29 cellular contexts compared by ENCODE assay signal in the genomic region with DNA sequence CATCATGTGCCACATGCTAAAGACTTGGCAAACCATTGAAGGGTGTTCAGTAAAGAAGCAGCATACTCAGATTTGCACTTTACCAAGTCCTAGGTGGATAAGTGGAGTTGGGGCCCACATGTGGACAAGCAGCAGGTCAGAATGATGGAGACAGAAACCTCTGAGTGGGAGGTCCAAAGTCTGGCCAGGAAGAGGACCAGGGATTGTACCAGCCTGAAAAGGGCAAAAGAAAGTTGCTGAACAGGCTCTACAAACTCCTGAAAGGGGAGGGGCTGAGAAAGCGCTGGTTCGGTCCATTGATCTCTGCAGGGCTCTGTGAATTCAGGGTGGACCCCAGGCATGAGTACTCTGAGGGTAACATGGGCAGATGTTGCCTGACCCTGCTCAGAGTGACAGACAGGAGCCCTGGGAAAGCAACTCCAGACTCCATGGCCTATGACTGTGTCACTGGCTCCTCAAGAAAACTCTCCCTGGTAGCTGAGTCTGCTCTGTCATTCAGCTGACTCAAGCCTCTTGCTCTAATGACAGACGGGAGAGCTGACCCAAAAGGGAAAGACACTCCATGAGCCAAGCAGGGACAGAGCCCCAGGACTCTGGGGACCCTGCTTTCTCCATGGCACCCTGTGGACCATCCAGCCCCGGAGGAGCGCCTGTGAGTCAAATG.
DNase-seq lines count a peak whose midpoint lies in the region; ATAC-seq, FAIRE-seq and TF ChIP-seq lines count a peak whose summit lies in the region.
"Had no signal": no experiment of that assay in that cellular context is flagged by ENCODE, and none has a peak within 500 bp of the region (broad histone marks: within the 10 kb centered on the region; RNA-seq: fewer than 3 reads in every experiment).

No MANE protein-coding gene starts in this region.

- H3K4me1 ChIP-seq in right atrium auricular region = peaks cover 0 to 14% of the 10 kb centered on the region in 2 donors
- H3K4me1 ChIP-seq: testis, uterus had no signal

- no peak overlapping the region for H3K4me3 ChIP-seq in right atrium auricular region
- H3K4me3 ChIP-seq in coronary artery = no peak overlapping the region
- H3K4me3 ChIP-seq: skin epidermis, testis, uterus had no signal

- DNase-seq in right atrium auricular region (ENCODE audit: low spot score) = peak; percentile 50
- no peak for DNase-seq in Right ventricle myocardium inferior (ENCODE audit: missing footprints)
- peak; percentile 46 for DNase-seq in coronary artery (ENCODE audit: low spot score)
- DNase-seq in GM19239 (ENCODE audit: insufficient read length, low spot score) = no peak
- no peak for DNase-seq in type B pancreatic cell (ENCODE audit: extremely low spot score, unreplicated experiment)
- no peak for DNase-seq in activated naive CD4-positive, alpha-beta T cell treated with Interleukin-2 at 50 U/mL for 16 hours
- DNase-seq: activated CD4-positive, alpha-beta memory T cell treated with anti-CD3 and anti-CD28 coated beads, Interleukin-2, amount 10 ng/mL, durations not matched to agents 7 days and 5 days; activated CD4-positive, alpha-beta T cell treated with anti-CD3 and anti-CD28 coated beads for 1 hour; activated naive CD4-positive, alpha-beta T cell treated with anti-CD3 and anti-CD28 coated beads, Interleukin-2, amount 50 U/mL, for 16 hours; CD8-positive, alpha-beta T cell; effector CD4-positive, alpha-beta T cell; EL; glutamatergic neuron; H7; Kasumi-1; mesendoderm; naive B cell; NCI-H2107; NCI-H345; NCI-H69; SHP77 treated with DMSO at 0.1 percent for 48 hours; stimulated activated naive CD8-positive, alpha-beta T cell treated with anti-CD3 and anti-CD28 coated beads, Interleukin-15, Interleukin-2, amounts not matched to agents 100 U/mL and 50 U/mL, for 24 hours; testis; uterus had no signal

- no peaks in the 10 kb centered on the region for H3K27me3 Mint-ChIP-seq in nephron (ENCODE audit: low read depth)
- H3K27me3 Mint-ChIP-seq in type B pancreatic cell = peaks cover 15% of the 10 kb centered on the region
- H3K27me3 Mint-ChIP-seq: activated CD4-positive, alpha-beta memory T cell treated with anti-CD3 and anti-CD28 coated beads, Interleukin-2, amount 10 ng/mL, durations not matched to agents 7 days and 5 days; activated T-helper 17 cell treated with anti-CD3 and anti-CD28 coated beads, Interleukin-2, amount 50 U/mL, for 72 hours; naive B cell had no signal

- ATAC-seq in Right ventricle myocardium inferior (no peak), HG03457 (IDR thresholded peaks at IDR 0.05; ENCODE audit: unreplicated experiment) (no peak)
- ATAC-seq: activated T-helper 17 cell treated with anti-CD3 and anti-CD28 coated beads, Interleukin-2, amount 50 U/mL, for 72 hours; CD8-positive, alpha-beta T cell; stimulated activated naive CD8-positive, alpha-beta T cell treated with anti-CD3 and anti-CD28 coated beads, Interleukin-15, Interleukin-2, amounts not matched to agents 100 U/mL and 50 U/mL, for 24 hours had no signal

- intact Hi-C loops in Right ventricle myocardium inferior (cut with DNase I) = no loop called here

- H3K4me3 Mint-ChIP-seq in nephron (no peak overlapping the region), type B pancreatic cell (no peak overlapping the region)
- H3K4me3 Mint-ChIP-seq: activated CD4-positive, alpha-beta memory T cell treated with anti-CD3 and anti-CD28 coated beads, Interleukin-2, amount 10 ng/mL, durations not matched to agents 7 days and 5 days; activated T-helper 17 cell treated with anti-CD3 and anti-CD28 coated beads, Interleukin-2, amount 50 U/mL, for 72 hours; CD8-positive, alpha-beta T cell; naive B cell had no signal

- H3K27ac Mint-ChIP-seq in nephron (peak overlapping the region; percentile 6 to 97 (median 23)), type B pancreatic cell (no peak overlapping the region)
- H3K27ac Mint-ChIP-seq: activated CD4-positive, alpha-beta memory T cell treated with anti-CD3 and anti-CD28 coated beads, Interleukin-2, amount 10 ng/mL, durations not matched to agents 7 days and 5 days; CD8-positive, alpha-beta T cell had no signal

- no peaks in the 10 kb centered on the region for H3K27me3 ChIP-seq in right atrium auricular region
- H3K27me3 ChIP-seq: testis, uterus had no signal

- no peak for FAIRE-seq in GM19239 (lab: Jason Lieb, UNC)

- peak overlapping the region in 1 of 2 donors; percentile 29 for H3K27ac ChIP-seq in right atrium auricular region
- H3K27ac ChIP-seq in coronary artery = no peak overlapping the region
- H3K27ac ChIP-seq: HL-60, skin epidermis, testis, uterus had no signal

- H3K9me3 ChIP-seq in right atrium auricular region = peaks cover 0 to under 1% of the 10 kb centered on the region in 2 donors
- H3K9me3 ChIP-seq: testis, uterus had no signal

- no peaks in the 10 kb centered on the region for H3K36me3 ChIP-seq in right atrium auricular region
- H3K36me3 ChIP-seq: uterus had no signal

- peaks cover 3% of the 10 kb centered on the region for H3K9me3 Mint-ChIP-seq in nephron
- H3K9me3 Mint-ChIP-seq in type B pancreatic cell = no peaks in the 10 kb centered on the region
- H3K9me3 Mint-ChIP-seq: activated CD4-positive, alpha-beta memory T cell treated with anti-CD3 and anti-CD28 coated beads, Interleukin-2, amount 10 ng/mL, durations not matched to agents 7 days and 5 days; activated T-helper 17 cell treated with anti-CD3 and anti-CD28 coated beads, Interleukin-2, amount 50 U/mL, for 72 hours had no signal

- TF ChIP-seq CTCF in right atrium auricular region (IDR thresholded peaks at IDR 0.05) (no peak), coronary artery (IDR thresholded peaks at IDR 0.05) (no peak), nephron (IDR thresholded peaks at IDR 0.05; ENCODE audit: unreplicated experiment in 3 of 3) (no peak), type B pancreatic cell (conservative IDR thresholded peaks at IDR 0.05) (no peak)

- H3K4me1 Mint-ChIP-seq in nephron = peaks cover 21% of the 10 kb centered on the region
- H3K4me1 Mint-ChIP-seq in type B pancreatic cell (ENCODE audit: unreplicated experiment) = peaks cover 8% of the 10 kb centered on the region
- H3K4me1 Mint-ChIP-seq: activated CD4-positive, alpha-beta memory T cell treated with anti-CD3 and anti-CD28 coated beads, Interleukin-2, amount 10 ng/mL, durations not matched to agents 7 days and 5 days had no signal

- peaks cover 5% of the 10 kb centered on the region for H3K36me3 Mint-ChIP-seq in nephron (ENCODE audit: low read depth)
- no peaks in the 10 kb centered on the region for H3K36me3 Mint-ChIP-seq in type B pancreatic cell
- H3K36me3 Mint-ChIP-seq: CD8-positive, alpha-beta T cell had no signal

Comparison
In these comparisons a context has a peak if more than half of its experiments do, and no peak if none do; other contexts are left out.
1. DNase-seq: peak in right atrium auricular region (single experiment) and coronary artery (single experiment); none in Right ventricle myocardium inferior (single experiment), GM19239 (single experiment), type B pancreatic cell (single experiment) and activated naive CD4-positive, alpha-beta T cell treated with Interleukin-2 at 50 U/mL for 16 hours (single experiment).